ENCODE assay signal across 33 cellular contexts in genomic region chr7:12985228-12985627, GRCh38.
"Had no signal": no experiment of that assay in that cellular context is flagged by ENCODE, and none has a peak within 500 bp of the region (broad histone marks: within the 10 kb centered on the region; RNA-seq: fewer than 3 reads in every experiment).

No MANE protein-coding gene starts in this region.

- H3K9me3 Mint-ChIP-seq: activated CD4-positive, alpha-beta memory T cell treated with anti-CD3 and anti-CD28 coated beads for 36 hours; activated CD4-positive, alpha-beta T cell treated with anti-CD3 and anti-CD28 coated beads, Interleukin-2, amount 10 ng/mL, durations not matched to agents 24 days and 14 days; activated naive CD4-positive, alpha-beta T cell treated with anti-CD3 and anti-CD28 coated beads, Interleukin-2, amount 10 ng/mL, durations not matched to agents 7 days and 5 days; activated naive CD8-positive, alpha-beta T cell treated with anti-CD3 and anti-CD28 coated beads, Interleukin-2, amount 10 ng/mL, durations not matched to agents 7 days and 5 days; activated T-cell treated with anti-CD3 and anti-CD28 coated beads, Interleukin-2, amount 50 U/mL, for 24 hours; naive thymus-derived CD4-positive, alpha-beta T cell; T-helper 1 cell treated with Interleukin-12 subunit alpha and Interleukin-12 subunit beta and Interleukin-4 antibody, amounts not matched to agents 30 μg/mL and 1 μg/mL, for 36 hours had no signal

- H3K27me3 ChIP-seq: ascending aorta, cardiac muscle cell, colonic mucosa, hepatocyte, left lung, suprapubic skin, tibial artery had no signal

- H3K27me3 Mint-ChIP-seq: activated CD4-positive, alpha-beta T cell treated with anti-CD3 and anti-CD28 coated beads, Interleukin-2, amount 10 ng/mL, durations not matched to agents 24 days and 14 days; activated naive CD8-positive, alpha-beta T cell treated with anti-CD3 and anti-CD28 coated beads, Interleukin-2, amount 10 ng/mL, durations not matched to agents 7 days and 5 days; brain had no signal

- H3K9me3 ChIP-seq: ascending aorta, colonic mucosa, left lung, psoas muscle, suprapubic skin, tibial artery had no signal

- ATAC-seq: activated CD4-positive, CD25-positive, alpha-beta regulatory T cell treated with anti-CD3 and anti-CD28 coated beads, Interleukin-2, amount 50 U/mL, for 24 hours; left lung; naive thymus-derived CD4-positive, alpha-beta T cell; psoas muscle had no signal

- H3K79me2 ChIP-seq: hepatocyte, parathyroid adenoma had no signal

- H3K4me1 Mint-ChIP-seq: activated CD4-positive, alpha-beta T cell treated with anti-CD3 and anti-CD28 coated beads, Interleukin-2, amount 10 ng/mL, durations not matched to agents 24 days and 14 days; activated naive CD4-positive, alpha-beta T cell treated with anti-CD3 and anti-CD28 coated beads, Interleukin-2, amount 10 ng/mL, durations not matched to agents 7 days and 5 days; activated naive CD8-positive, alpha-beta T cell treated with anti-CD3 and anti-CD28 coated beads, Interleukin-2, amount 10 ng/mL, durations not matched to agents 7 days and 5 days; brain; immature natural killer cell; naive thymus-derived CD4-positive, alpha-beta T cell had no signal

- H3K4me2 ChIP-seq: hepatocyte, smooth muscle cell had no signal

- H3K4me1 ChIP-seq: ascending aorta, colonic mucosa, left lung, parathyroid adenoma, psoas muscle, suprapubic skin, tibial artery had no signal

- H3K4me3 ChIP-seq: ascending aorta, cardiac muscle cell, colonic mucosa, hepatocyte, left lung, lung, psoas muscle, smooth muscle cell, suprapubic skin, tibial artery had no signal

- H3K27ac ChIP-seq: ascending aorta, cardiac muscle cell, colonic mucosa, hepatocyte, left lung, parathyroid adenoma, psoas muscle, suprapubic skin, tibial artery, VCaP had no signal

- H2AFZ ChIP-seq: hepatocyte, parathyroid adenoma had no signal

- H3K27ac Mint-ChIP-seq: activated CD4-positive, alpha-beta memory T cell treated with anti-CD3 and anti-CD28 coated beads for 36 hours; activated CD4-positive, alpha-beta T cell treated with anti-CD3 and anti-CD28 coated beads, Interleukin-2, amount 10 ng/mL, durations not matched to agents 24 days and 14 days; activated naive CD4-positive, alpha-beta T cell treated with anti-CD3 and anti-CD28 coated beads, Interleukin-2, amount 10 ng/mL, durations not matched to agents 7 days and 5 days; activated naive CD8-positive, alpha-beta T cell treated with anti-CD3 and anti-CD28 coated beads, Interleukin-2, amount 10 ng/mL, durations not matched to agents 7 days and 5 days; activated T-cell treated with anti-CD3 and anti-CD28 coated beads, Interleukin-2, amount 50 U/mL, for 24 hours; brain; immature natural killer cell; mesothelial cell of epicardium; naive thymus-derived CD4-positive, alpha-beta T cell; T-helper 1 cell treated with Interleukin-12 subunit alpha and Interleukin-12 subunit beta and Interleukin-4 antibody, amounts not matched to agents 30 μg/mL and 1 μg/mL, for 36 hours had no signal

- H3K9ac ChIP-seq: parathyroid adenoma had no signal

- H3K36me3 ChIP-seq: ascending aorta, cardiac muscle cell, colonic mucosa, left lung, suprapubic skin, tibial artery had no signal

- DNase-seq: activated CD4-positive, alpha-beta memory T cell treated with anti-CD3 and anti-CD28 coated beads for 36 hours; activated CD4-positive, alpha-beta T cell treated with anti-CD3 and anti-CD28 coated beads, Interleukin-2, amount 10 ng/mL, durations not matched to agents 24 days and 14 days; activated CD8-positive, alpha-beta memory T cell treated with anti-CD3 and anti-CD28 coated beads, Interleukin-2, amount 50 U/mL, for 4 hours; activated gamma-delta T cell; activated naive CD4-positive, alpha-beta T cell treated with anti-CD3 and anti-CD28 coated beads, Interleukin-2, amount 10 ng/mL, durations not matched to agents 7 days and 5 days; activated naive CD8-positive, alpha-beta T cell treated with anti-CD3 and anti-CD28 coated beads, Interleukin-2, amount 10 ng/mL, durations not matched to agents 7 days and 5 days; activated T-cell treated with anti-CD3 and anti-CD28 coated beads, Interleukin-2, amount 50 U/mL, for 24 hours; cerebellar nuclear complex; colonic mucosa; effector CD8-positive, alpha-beta T cell; glutamatergic neuron; immature natural killer cell; left lung; naive thymus-derived CD4-positive, alpha-beta T cell; occipital lobe; psoas muscle; stimulated activated CD4-positive, alpha-beta T cell treated with anti-CD3 and anti-CD28 coated beads, Interleukin-15, amount 100 ng/mL, for 24 hours; stimulated activated CD4-positive, alpha-beta T cell treated with anti-CD3 and anti-CD28 coated beads, Interleukin-2, amount 100 ng/mL, for 24 hours; stimulated activated naive CD4-positive, alpha-beta T cell; T-helper 9 cell; tibial artery had no signal

- H3K36me3 Mint-ChIP-seq: activated CD4-positive, alpha-beta memory T cell treated with anti-CD3 and anti-CD28 coated beads for 36 hours; activated naive CD4-positive, alpha-beta T cell treated with anti-CD3 and anti-CD28 coated beads, Interleukin-2, amount 10 ng/mL, durations not matched to agents 7 days and 5 days; activated naive CD8-positive, alpha-beta T cell treated with anti-CD3 and anti-CD28 coated beads, Interleukin-2, amount 10 ng/mL, durations not matched to agents 7 days and 5 days; brain; immature natural killer cell; mesothelial cell of epicardium; naive thymus-derived CD4-positive, alpha-beta T cell had no signal

- H3K4me3 Mint-ChIP-seq: activated CD4-positive, alpha-beta memory T cell treated with anti-CD3 and anti-CD28 coated beads for 36 hours; activated CD4-positive, alpha-beta T cell treated with anti-CD3 and anti-CD28 coated beads, Interleukin-2, amount 10 ng/mL, durations not matched to agents 24 days and 14 days; activated naive CD4-positive, alpha-beta T cell treated with anti-CD3 and anti-CD28 coated beads, Interleukin-2, amount 10 ng/mL, durations not matched to agents 7 days and 5 days; activated naive CD8-positive, alpha-beta T cell treated with anti-CD3 and anti-CD28 coated beads, Interleukin-2, amount 10 ng/mL, durations not matched to agents 7 days and 5 days; activated T-cell treated with anti-CD3 and anti-CD28 coated beads, Interleukin-2, amount 50 U/mL, for 24 hours; brain; immature natural killer cell; mesothelial cell of epicardium; naive thymus-derived CD4-positive, alpha-beta T cell; T-helper 1 cell treated with Interleukin-12 subunit alpha and Interleukin-12 subunit beta and Interleukin-4 antibody, amounts not matched to agents 30 μg/mL and 1 μg/mL, for 36 hours had no signal
